In genomic region chr11:45400594-45400993, GRCh38 we compare ENCODE assay signal across 13 cellular contexts.
DNase-seq lines count a peak whose midpoint lies in the region; ATAC-seq and TF ChIP-seq lines count a peak whose summit lies in the region.
"Had no signal": no experiment of that assay in that cellular context is flagged by ENCODE, and none has a peak within 500 bp of the region (broad histone marks: within the 10 kb centered on the region; RNA-seq: fewer than 3 reads in every experiment).

No MANE protein-coding gene starts in this region.

- H3F3A ChIP-seq in GM23248 (ENCODE audit: insufficient read depth) (peaks cover 3% of the 10 kb centered on the region; the same call in 1 of the 2 replicates), smooth muscle cell (ENCODE audit: low read depth) (no peaks in the 10 kb centered on the region)

- no peaks in the 10 kb centered on the region for H3K4me1 Mint-ChIP-seq in progenitor cell of endocrine pancreas (ENCODE audit: low read depth)

- H2AFZ ChIP-seq in GM23248 (no peak overlapping the region), smooth muscle cell (ENCODE audit: low read depth) (no peak overlapping the region)

- H3K9ac ChIP-seq in GM23248 (0 out of 2 replicates have a peak overlapping the region, but pooled peaks have one; percentile 16), smooth muscle cell (ENCODE audit: low read depth) (no peak overlapping the region)

- H3K36me3 ChIP-seq in GM23248 (ENCODE audit: low read depth) (no peaks in the 10 kb centered on the region), SJSA1 (no peaks in the 10 kb centered on the region), smooth muscle cell (ENCODE audit: low read depth) (no peaks in the 10 kb centered on the region)
- H3K36me3 ChIP-seq: neutrophil had no signal

- H3K79me2 ChIP-seq in GM23248 (ENCODE audit: insufficient read depth): no peaks in the 10 kb centered on the region
- H3K79me2 ChIP-seq in smooth muscle cell (ENCODE audit: low read depth): no peaks in the 10 kb centered on the region

- DNase-seq in GM23248 (peak; percentile 77), SJSA1 (ENCODE audit: low read depth in 1 of 2, low spot score in 2 of 2) (peak; percentile 78 to 83), fibroblast of peridontal ligament (ENCODE audit: extremely low read depth) (peak; percentile 39), smooth muscle cell (lab: John Stamatoyannopoulos, UW; ENCODE audit: unreplicated experiment) (no peak), progenitor cell of endocrine pancreas (ENCODE audit: low spot score, unreplicated experiment) (no peak)
- DNase-seq: activated CD4-positive, alpha-beta T cell treated with anti-CD3 and anti-CD28 coated beads for 1 hour; activated T-cell treated with anti-CD3 and anti-CD28 coated beads, Interleukin-2, amount 50 U/mL, for 4 hours; effector CD8-positive, alpha-beta T cell; Kasumi-1; stimulated activated CD4-positive, alpha-beta T cell treated with anti-CD3 and anti-CD28 coated beads, Interleukin-12 subunit alpha, Interleukin-12 subunit beta, amount 100 ng/mL, for 4 hours had no signal

- WGBS in GM23248 (ENCODE audit: low coverage in 1 of 2, low lambda C conversion rate in 2 of 2, missing lambda C conversion rate in 2 of 2), 2 experiments: 39 to 41% methylated on average over 8 of the region's 8 CpGs
- WGBS in smooth muscle cell (ENCODE audit: low lambda C conversion rate): 51% methylated on average over 8 of the region's 8 CpGs

- H4K20me1 ChIP-seq in GM23248 (ENCODE audit: insufficient read depth) (no peaks in the 10 kb centered on the region), smooth muscle cell (ENCODE audit: low read depth) (no peaks in the 10 kb centered on the region)

- H3K27ac ChIP-seq in GM23248: no peak overlapping the region
- H3K27ac ChIP-seq in SJSA1: peak overlapping the region; percentile 53
- H3K27ac ChIP-seq in smooth muscle cell (ENCODE audit: low read depth): no peak overlapping the region
- H3K27ac ChIP-seq: neutrophil had no signal

- H3K4me3 ChIP-seq in GM23248 (no peak overlapping the region), SJSA1 (no peak overlapping the region), smooth muscle cell (no peak overlapping the region)

- peaks cover 13% of the 10 kb centered on the region for H3K27me3 ChIP-seq in GM23248 (replicated peaks; ENCODE audit: insufficient read depth)
- no peaks in the 10 kb centered on the region for H3K27me3 ChIP-seq in SJSA1 (replicated peaks)
- peaks cover 4% of the 10 kb centered on the region for H3K27me3 ChIP-seq in smooth muscle cell (ENCODE audit: low read depth)

- peaks cover 13% of the 10 kb centered on the region for H3K27me3 Mint-ChIP-seq in progenitor cell of endocrine pancreas

- H3K4me3 Mint-ChIP-seq in progenitor cell of endocrine pancreas (ENCODE audit: low read depth): no peak overlapping the region
- H3K4me3 Mint-ChIP-seq: activated T-cell treated with anti-CD3 and anti-CD28 coated beads, Interleukin-2, amount 50 U/mL, for 4 hours had no signal

- ATAC-seq in GM19397 (IDR thresholded peaks at IDR 0.05; ENCODE audit: unreplicated experiment) (no peak), GM18907 (IDR thresholded peaks at IDR 0.05; ENCODE audit: unreplicated experiment) (no peak)
- ATAC-seq: activated T-cell treated with anti-CD3 and anti-CD28 coated beads, Interleukin-2, amount 50 U/mL, for 4 hours had no signal

- no peaks in the 10 kb centered on the region for H3K9me3 ChIP-seq in GM23248 (ENCODE audit: low read depth)
- H3K9me3 ChIP-seq in SJSA1 (replicated peaks): no peaks in the 10 kb centered on the region
- no peaks in the 10 kb centered on the region for H3K9me3 ChIP-seq in smooth muscle cell (replicated peaks; ENCODE audit: low read depth)
- H3K9me3 ChIP-seq: neutrophil had no signal

- TF ChIP-seq CTCF in smooth muscle cell (IDR thresholded peaks at IDR 0.05; ENCODE audit: borderline replicate concordance, insufficient read depth, poor library complexity, severe bottlenecking) (no peak), progenitor cell of endocrine pancreas (IDR thresholded peaks at IDR 0.05; ENCODE audit: unreplicated experiment) (no peak)

- H3K27ac Mint-ChIP-seq in progenitor cell of endocrine pancreas: no peak overlapping the region

- H3K9me2 ChIP-seq in GM23248 (ENCODE audit: insufficient read depth): no peaks in the 10 kb centered on the region

- H3K4me2 ChIP-seq in GM23248 (ENCODE audit: unreplicated experiment) (peak overlapping the region; percentile 37), smooth muscle cell (peak overlapping the region; percentile 17)

- H3K36me3 Mint-ChIP-seq in progenitor cell of endocrine pancreas (ENCODE audit: insufficient read depth): no peaks in the 10 kb centered on the region

- peaks cover 8% of the 10 kb centered on the region for H3K4me1 ChIP-seq in GM23248 (ENCODE audit: insufficient read depth)
- H3K4me1 ChIP-seq in SJSA1 (replicated peaks): peaks cover 28% of the 10 kb centered on the region
- no peaks in the 10 kb centered on the region for H3K4me1 ChIP-seq in smooth muscle cell (ENCODE audit: low read depth)

- in situ Hi-C loops in GM23248 (cut with MboI): no loop called here

- no peaks in the 10 kb centered on the region for H3K9me3 Mint-ChIP-seq in progenitor cell of endocrine pancreas (ENCODE audit: low read depth)
- H3K9me3 Mint-ChIP-seq: activated T-cell treated with anti-CD3 and anti-CD28 coated beads, Interleukin-2, amount 50 U/mL, for 4 hours had no signal

Comparison
In these comparisons a context has a peak if more than half of its experiments do, and no peak if none do; other contexts are left out.
1. DNase-seq: peak in GM23248 (single experiment), SJSA1 (2 of 2) and fibroblast of peridontal ligament (single experiment); none in smooth muscle cell (single experiment) and progenitor cell of endocrine pancreas (single experiment).